14 cellular contexts compared by ENCODE assay signal in the genomic region with DNA sequence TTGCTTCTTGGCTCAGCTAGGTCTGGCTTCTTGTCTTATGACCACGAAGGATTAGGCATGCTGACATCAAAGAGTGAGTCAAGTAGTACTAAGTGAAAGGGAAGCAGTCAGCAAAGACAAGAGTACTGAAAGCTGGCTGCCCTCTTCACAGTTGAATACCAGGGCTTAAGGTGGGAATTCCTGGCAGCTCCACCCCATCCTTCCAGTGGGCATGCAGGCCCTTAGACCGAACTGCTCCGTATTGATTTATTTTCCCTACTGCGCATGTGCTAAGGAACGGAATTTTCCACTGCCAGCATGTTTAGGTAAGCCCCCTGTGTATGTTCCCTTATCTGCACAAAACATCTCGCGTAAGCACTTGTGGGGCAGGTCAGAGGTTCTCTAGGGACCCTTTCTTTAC.
DNase-seq lines count a peak whose midpoint lies in the region; ATAC-seq and TF ChIP-seq lines count a peak whose summit lies in the region.
"Had no signal": no experiment of that assay in that cellular context is flagged by ENCODE, and none has a peak within 500 bp of the region (broad histone marks: within the 10 kb centered on the region; RNA-seq: fewer than 3 reads in every experiment).

No MANE protein-coding gene starts in this region.

- CTCF ChIA-PET in MCF 10A (lab: Yijun Ruan, JAX) (no interaction called here), WTC11 (lab: Charles Lee) (no interaction called here)

- TF ChIP-seq POLR2A in breast epithelium (IDR thresholded peaks at IDR 0.05): no peak

- H3K36me3 Mint-ChIP-seq in MCF 10A (ENCODE audit: insufficient read depth, unreplicated experiment) (no peaks in the 10 kb centered on the region), WTC11 (peaks cover 8% of the 10 kb centered on the region; the same call in 1 of the 2 replicates)
- H3K36me3 Mint-ChIP-seq: activated naive CD4-positive, alpha-beta T cell treated with anti-CD3 and anti-CD28 coated beads, Interleukin-2, amount 50 U/mL, for 72 hours; type B pancreatic cell had no signal

- peak; percentile 60 for ATAC-seq in WTC11
- no peak for ATAC-seq in left lobe of liver
- ATAC-seq: activated naive CD4-positive, alpha-beta T cell treated with anti-CD3 and anti-CD28 coated beads, Interleukin-2, amount 50 U/mL, for 72 hours; heart right ventricle; naive thymus-derived CD8-positive, alpha-beta T cell had no signal

- H3K27ac ChIP-seq in breast epithelium: no peak overlapping the region
- H3K27ac ChIP-seq: heart right ventricle had no signal

- H3K4me1 ChIP-seq in breast epithelium: no peaks in the 10 kb centered on the region
- H3K4me1 ChIP-seq: heart right ventricle had no signal

- no peak overlapping the region for H3K4me3 ChIP-seq in breast epithelium
- H3K4me3 ChIP-seq: heart right ventricle had no signal

- H3K27me3 ChIP-seq in breast epithelium: no peaks in the 10 kb centered on the region
- H3K27me3 ChIP-seq: heart right ventricle had no signal

- DNase-seq in MCF 10A (ENCODE audit: unreplicated experiment) (peak; percentile 4), breast epithelium (ENCODE audit: low spot score in 2 of 2) (no peak), WTC11 (ENCODE audit: low spot score) (peak; percentile 8), iPS-NIHi11 (ENCODE audit: low spot score) (peak; percentile 3), NCI-H1092 treated with DMSO at 0.1 percent for 48 hours (lab: John Stamatoyannopoulos, UW) (no peak), left lobe of liver (ENCODE audit: low spot score) (no peak)
- DNase-seq in activated naive CD4-positive, alpha-beta T cell treated with anti-CD3 and anti-CD28 coated beads, Interleukin-2, amount 50 U/mL, for 16 hours: no peak
- DNase-seq in activated naive CD4-positive, alpha-beta T cell (lab: John Stamatoyannopoulos, UW): no peak
- DNase-seq: activated CD4-positive, CD25-positive, alpha-beta regulatory T cell treated with anti-CD3 and anti-CD28 coated beads, Interleukin-2, amount 50 U/mL, for 72 hours; heart right ventricle; naive thymus-derived CD8-positive, alpha-beta T cell; stimulated activated CD4-positive, alpha-beta T cell treated with anti-CD3 and anti-CD28 coated beads, Interleukin-4, amount 100 ng/mL, for 24 hours had no signal

- H3K27ac Mint-ChIP-seq in MCF 10A (ENCODE audit: low read depth, unreplicated experiment) (no peak overlapping the region), WTC11 (no peak overlapping the region; the same call in 1 of the 2 replicates)
- H3K27ac Mint-ChIP-seq: activated naive CD4-positive, alpha-beta T cell treated with anti-CD3 and anti-CD28 coated beads, Interleukin-2, amount 50 U/mL, for 72 hours; naive thymus-derived CD8-positive, alpha-beta T cell; type B pancreatic cell had no signal

- H3K9me3 ChIP-seq in breast epithelium: no peaks in the 10 kb centered on the region

- POLR2A ChIA-PET in MCF 10A (lab: Yijun Ruan, JAX) (no interaction called here), WTC11 (lab: Charles Lee) (no interaction called here)

- H3K4me1 Mint-ChIP-seq in MCF 10A (ENCODE audit: insufficient read depth, unreplicated experiment) (no peaks in the 10 kb centered on the region), WTC11 (peaks cover 6% of the 10 kb centered on the region)
- H3K4me1 Mint-ChIP-seq: naive thymus-derived CD8-positive, alpha-beta T cell had no signal

- H3K4me3 Mint-ChIP-seq in MCF 10A (ENCODE audit: unreplicated experiment) (no peak overlapping the region), WTC11 (no peak overlapping the region)
- H3K4me3 Mint-ChIP-seq: naive thymus-derived CD8-positive, alpha-beta T cell had no signal

- H3K9me3 Mint-ChIP-seq in MCF 10A (ENCODE audit: unreplicated experiment) (peaks cover 10% of the 10 kb centered on the region), WTC11 (peaks cover 36% of the 10 kb centered on the region)
- H3K9me3 Mint-ChIP-seq: type B pancreatic cell had no signal

- TF ChIP-seq CTCF in MCF 10A (IDR thresholded peaks at IDR 0.05; ENCODE audit: unreplicated experiment): no peak
- TF ChIP-seq CTCF in breast epithelium (IDR thresholded peaks at IDR 0.05): no peak
- no peak for TF ChIP-seq CTCF in WTC11 (IDR thresholded peaks at IDR 0.05)

- no peaks in the 10 kb centered on the region for H3K36me3 ChIP-seq in breast epithelium
- H3K36me3 ChIP-seq: heart right ventricle had no signal

- BruUV-seq in MCF 10A (replicated peaks; lab: Mats Ljungman, UMichigan): no TSS peak

- H3K27me3 Mint-ChIP-seq in MCF 10A (ENCODE audit: insufficient read depth, unreplicated experiment) (no peaks in the 10 kb centered on the region), WTC11 (ENCODE audit: low read depth) (no peaks in the 10 kb centered on the region)
- H3K27me3 Mint-ChIP-seq: type B pancreatic cell had no signal

- intact Hi-C loops in MCF 10A (cut with micrococcal nuclease) (no loop called here), breast epithelium (cut with DNase I; ENCODE audit: low total_unique reads) (no loop called here)

TF ChIP-seq in WTC11, 78 proteins besides CTCF, POLR2A, EP300 and RAD21 (continues in another document):
- no peak for TF ChIP-seq IRF2 (CRISPR knock-in tag; IDR thresholded peaks at IDR 0.05; ENCODE audit: borderline replicate concordance, low read depth)
- TF ChIP-seq ATF1 (CRISPR knock-in tag; IDR thresholded peaks at IDR 0.05): no peak
- no peak for TF ChIP-seq ZNF232 (CRISPR knock-in tag; IDR thresholded peaks at IDR 0.05)
- TF ChIP-seq, protein P1, sequence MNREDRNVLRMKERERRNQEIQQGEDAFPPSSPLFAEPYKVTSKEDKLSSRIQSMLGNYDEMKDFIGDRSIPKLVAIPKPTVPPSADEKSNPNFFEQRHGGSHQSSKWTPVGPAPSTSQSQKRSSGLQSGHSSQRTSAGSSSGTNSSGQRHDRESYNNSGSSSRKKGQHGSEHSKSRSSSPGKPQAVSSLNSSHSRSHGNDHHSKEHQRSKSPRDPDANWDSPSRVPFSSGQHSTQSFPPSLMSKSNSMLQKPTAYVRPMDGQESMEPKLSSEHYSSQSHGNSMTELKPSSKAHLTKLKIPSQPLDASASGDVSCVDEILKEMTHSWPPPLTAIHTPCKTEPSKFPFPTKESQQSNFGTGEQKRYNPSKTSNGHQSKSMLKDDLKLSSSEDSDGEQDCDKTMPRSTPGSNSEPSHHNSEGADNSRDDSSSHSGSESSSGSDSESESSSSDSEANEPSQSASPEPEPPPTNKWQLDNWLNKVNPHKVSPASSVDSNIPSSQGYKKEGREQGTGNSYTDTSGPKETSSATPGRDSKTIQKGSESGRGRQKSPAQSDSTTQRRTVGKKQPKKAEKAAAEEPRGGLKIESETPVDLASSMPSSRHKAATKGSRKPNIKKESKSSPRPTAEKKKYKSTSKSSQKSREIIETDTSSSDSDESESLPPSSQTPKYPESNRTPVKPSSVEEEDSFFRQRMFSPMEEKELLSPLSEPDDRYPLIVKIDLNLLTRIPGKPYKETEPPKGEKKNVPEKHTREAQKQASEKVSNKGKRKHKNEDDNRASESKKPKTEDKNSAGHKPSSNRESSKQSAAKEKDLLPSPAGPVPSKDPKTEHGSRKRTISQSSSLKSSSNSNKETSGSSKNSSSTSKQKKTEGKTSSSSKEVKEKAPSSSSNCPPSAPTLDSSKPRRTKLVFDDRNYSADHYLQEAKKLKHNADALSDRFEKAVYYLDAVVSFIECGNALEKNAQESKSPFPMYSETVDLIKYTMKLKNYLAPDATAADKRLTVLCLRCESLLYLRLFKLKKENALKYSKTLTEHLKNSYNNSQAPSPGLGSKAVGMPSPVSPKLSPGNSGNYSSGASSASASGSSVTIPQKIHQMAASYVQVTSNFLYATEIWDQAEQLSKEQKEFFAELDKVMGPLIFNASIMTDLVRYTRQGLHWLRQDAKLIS (CRISPR knock-in tag; IDR thresholded peaks at IDR 0.05; ENCODE audit: borderline replicate concordance): no peak
- TF ChIP-seq, protein P2, sequence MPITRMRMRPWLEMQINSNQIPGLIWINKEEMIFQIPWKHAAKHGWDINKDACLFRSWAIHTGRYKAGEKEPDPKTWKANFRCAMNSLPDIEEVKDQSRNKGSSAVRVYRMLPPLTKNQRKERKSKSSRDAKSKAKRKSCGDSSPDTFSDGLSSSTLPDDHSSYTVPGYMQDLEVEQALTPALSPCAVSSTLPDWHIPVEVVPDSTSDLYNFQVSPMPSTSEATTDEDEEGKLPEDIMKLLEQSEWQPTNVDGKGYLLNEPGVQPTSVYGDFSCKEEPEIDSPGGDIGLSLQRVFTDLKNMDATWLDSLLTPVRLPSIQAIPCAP (CRISPR knock-in tag; IDR thresholded peaks at IDR 0.05): no peak
- TF ChIP-seq, protein P3, sequence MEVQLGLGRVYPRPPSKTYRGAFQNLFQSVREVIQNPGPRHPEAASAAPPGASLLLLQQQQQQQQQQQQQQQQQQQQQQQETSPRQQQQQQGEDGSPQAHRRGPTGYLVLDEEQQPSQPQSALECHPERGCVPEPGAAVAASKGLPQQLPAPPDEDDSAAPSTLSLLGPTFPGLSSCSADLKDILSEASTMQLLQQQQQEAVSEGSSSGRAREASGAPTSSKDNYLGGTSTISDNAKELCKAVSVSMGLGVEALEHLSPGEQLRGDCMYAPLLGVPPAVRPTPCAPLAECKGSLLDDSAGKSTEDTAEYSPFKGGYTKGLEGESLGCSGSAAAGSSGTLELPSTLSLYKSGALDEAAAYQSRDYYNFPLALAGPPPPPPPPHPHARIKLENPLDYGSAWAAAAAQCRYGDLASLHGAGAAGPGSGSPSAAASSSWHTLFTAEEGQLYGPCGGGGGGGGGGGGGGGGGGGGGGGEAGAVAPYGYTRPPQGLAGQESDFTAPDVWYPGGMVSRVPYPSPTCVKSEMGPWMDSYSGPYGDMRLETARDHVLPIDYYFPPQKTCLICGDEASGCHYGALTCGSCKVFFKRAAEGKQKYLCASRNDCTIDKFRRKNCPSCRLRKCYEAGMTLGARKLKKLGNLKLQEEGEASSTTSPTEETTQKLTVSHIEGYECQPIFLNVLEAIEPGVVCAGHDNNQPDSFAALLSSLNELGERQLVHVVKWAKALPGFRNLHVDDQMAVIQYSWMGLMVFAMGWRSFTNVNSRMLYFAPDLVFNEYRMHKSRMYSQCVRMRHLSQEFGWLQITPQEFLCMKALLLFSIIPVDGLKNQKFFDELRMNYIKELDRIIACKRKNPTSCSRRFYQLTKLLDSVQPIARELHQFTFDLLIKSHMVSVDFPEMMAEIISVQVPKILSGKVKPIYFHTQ (CRISPR knock-in tag; IDR thresholded peaks at IDR 0.05): no peak
- no peak for TF ChIP-seq CREM (CRISPR knock-in tag; IDR thresholded peaks at IDR 0.05)
- TF ChIP-seq JUN (CRISPR knock-in tag; IDR thresholded peaks at IDR 0.05): no peak
- TF ChIP-seq TEAD1 (CRISPR knock-in tag; IDR thresholded peaks at IDR 0.05): no peak
- TF ChIP-seq, protein P4, sequence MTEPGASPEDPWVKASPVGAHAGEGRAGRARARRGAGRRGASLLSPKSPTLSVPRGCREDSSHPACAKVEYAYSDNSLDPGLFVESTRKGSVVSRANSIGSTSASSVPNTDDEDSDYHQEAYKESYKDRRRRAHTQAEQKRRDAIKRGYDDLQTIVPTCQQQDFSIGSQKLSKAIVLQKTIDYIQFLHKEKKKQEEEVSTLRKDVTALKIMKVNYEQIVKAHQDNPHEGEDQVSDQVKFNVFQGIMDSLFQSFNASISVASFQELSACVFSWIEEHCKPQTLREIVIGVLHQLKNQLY (CRISPR knock-in tag; IDR thresholded peaks at IDR 0.05): no peak
- no peak for TF ChIP-seq EMX1 (CRISPR knock-in tag; IDR thresholded peaks at IDR 0.05)
- no peak for TF ChIP-seq ETV6 (CRISPR knock-in tag; IDR thresholded peaks at IDR 0.05)

Comparison
In these comparisons a context has a peak if more than half of its experiments do, and no peak if none do; other contexts are left out.
1. DNase-seq: peak in MCF 10A (single experiment), WTC11 (single experiment) and iPS-NIHi11 (single experiment); none in breast epithelium (0 of 2), NCI-H1092 treated with DMSO at 0.1 percent for 48 hours (single experiment), activated naive CD4-positive, alpha-beta T cell treated with anti-CD3 and anti-CD28 coated beads, Interleukin-2, amount 50 U/mL, for 16 hours (single experiment), left lobe of liver (single experiment) and activated naive CD4-positive, alpha-beta T cell (0 of 4).